1 cellular context compared by ENCODE assay signal in the genomic region with DNA sequence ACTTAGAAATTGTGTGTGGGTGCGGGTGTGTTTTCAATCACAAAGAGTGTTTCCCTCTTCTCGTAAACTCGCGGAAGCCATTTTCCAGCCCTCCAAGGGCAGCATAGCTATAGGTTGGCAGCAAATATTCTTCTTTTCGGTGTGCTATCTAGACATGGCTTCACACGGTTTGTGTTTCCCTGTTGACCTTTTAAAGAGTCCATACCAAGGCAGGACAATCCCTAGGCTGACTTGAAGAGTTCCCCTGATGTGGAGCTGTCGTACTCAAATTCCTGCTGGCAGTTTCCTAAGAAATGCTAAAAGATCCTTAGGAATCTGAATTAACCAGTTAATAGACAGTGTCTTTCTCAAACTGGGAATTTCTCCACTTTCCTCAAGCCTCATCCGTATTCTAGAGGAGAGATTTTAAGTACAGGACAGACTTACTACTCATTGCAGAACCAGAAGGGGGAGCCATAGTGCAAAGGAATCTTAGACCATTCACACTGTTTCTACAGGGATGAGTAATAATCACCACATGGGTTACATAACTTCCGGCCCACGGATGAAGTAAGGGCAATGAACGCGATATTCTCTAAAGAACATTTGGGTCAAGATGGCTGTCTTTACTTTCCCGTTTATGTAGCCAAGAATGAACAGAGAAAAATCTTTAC.
TF ChIP-seq lines count a peak whose summit lies in the region.

No MANE protein-coding gene starts in this region.

TF ChIP-seq in HepG2, 621 proteins besides CTCF, POLR2A, EP300 and RAD21 (continued from another document and continues in another):
- TF ChIP-seq, protein P1, sequence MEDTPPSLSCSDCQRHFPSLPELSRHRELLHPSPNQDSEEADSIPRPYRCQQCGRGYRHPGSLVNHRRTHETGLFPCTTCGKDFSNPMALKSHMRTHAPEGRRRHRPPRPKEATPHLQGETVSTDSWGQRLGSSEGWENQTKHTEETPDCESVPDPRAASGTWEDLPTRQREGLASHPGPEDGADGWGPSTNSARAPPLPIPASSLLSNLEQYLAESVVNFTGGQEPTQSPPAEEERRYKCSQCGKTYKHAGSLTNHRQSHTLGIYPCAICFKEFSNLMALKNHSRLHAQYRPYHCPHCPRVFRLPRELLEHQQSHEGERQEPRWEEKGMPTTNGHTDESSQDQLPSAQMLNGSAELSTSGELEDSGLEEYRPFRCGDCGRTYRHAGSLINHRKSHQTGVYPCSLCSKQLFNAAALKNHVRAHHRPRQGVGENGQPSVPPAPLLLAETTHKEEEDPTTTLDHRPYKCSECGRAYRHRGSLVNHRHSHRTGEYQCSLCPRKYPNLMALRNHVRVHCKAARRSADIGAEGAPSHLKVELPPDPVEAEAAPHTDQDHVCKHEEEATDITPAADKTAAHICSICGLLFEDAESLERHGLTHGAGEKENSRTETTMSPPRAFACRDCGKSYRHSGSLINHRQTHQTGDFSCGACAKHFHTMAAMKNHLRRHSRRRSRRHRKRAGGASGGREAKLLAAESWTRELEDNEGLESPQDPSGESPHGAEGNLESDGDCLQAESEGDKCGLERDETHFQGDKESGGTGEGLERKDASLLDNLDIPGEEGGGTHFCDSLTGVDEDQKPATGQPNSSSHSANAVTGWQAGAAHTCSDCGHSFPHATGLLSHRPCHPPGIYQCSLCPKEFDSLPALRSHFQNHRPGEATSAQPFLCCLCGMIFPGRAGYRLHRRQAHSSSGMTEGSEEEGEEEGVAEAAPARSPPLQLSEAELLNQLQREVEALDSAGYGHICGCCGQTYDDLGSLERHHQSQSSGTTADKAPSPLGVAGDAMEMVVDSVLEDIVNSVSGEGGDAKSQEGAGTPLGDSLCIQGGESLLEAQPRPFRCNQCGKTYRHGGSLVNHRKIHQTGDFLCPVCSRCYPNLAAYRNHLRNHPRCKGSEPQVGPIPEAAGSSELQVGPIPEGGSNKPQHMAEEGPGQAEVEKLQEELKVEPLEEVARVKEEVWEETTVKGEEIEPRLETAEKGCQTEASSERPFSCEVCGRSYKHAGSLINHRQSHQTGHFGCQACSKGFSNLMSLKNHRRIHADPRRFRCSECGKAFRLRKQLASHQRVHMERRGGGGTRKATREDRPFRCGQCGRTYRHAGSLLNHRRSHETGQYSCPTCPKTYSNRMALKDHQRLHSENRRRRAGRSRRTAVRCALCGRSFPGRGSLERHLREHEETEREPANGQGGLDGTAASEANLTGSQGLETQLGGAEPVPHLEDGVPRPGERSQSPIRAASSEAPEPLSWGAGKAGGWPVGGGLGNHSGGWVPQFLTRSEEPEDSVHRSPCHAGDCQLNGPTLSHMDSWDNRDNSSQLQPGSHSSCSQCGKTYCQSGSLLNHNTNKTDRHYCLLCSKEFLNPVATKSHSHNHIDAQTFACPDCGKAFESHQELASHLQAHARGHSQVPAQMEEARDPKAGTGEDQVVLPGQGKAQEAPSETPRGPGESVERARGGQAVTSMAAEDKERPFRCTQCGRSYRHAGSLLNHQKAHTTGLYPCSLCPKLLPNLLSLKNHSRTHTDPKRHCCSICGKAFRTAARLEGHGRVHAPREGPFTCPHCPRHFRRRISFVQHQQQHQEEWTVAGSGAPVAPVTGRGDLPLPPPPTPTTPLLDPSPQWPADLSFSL (CRISPR knock-in tag; IDR thresholded peaks at IDR 0.05), result no peak
- TF ChIP-seq SP5 (CRISPR knock-in tag; IDR thresholded peaks at IDR 0.05; ENCODE audit: borderline replicate concordance, low read depth) (no peak), REPIN1 (CRISPR knock-in tag; IDR thresholded peaks at IDR 0.05; ENCODE audit: borderline replicate concordance, low read depth) (0 out of 2 replicates have a peak, but pooled peaks have one; percentile 26), MLLT10 (CRISPR knock-in tag; IDR thresholded peaks at IDR 0.05) (no peak), PCBP1 (IDR thresholded peaks at IDR 0.05; ENCODE audit: borderline replicate concordance, low read depth, low read length) (no peak), MED1 (CRISPR knock-in tag; IDR thresholded peaks at IDR 0.05) (0 out of 2 replicates have a peak, but pooled peaks have one; percentile 26), KDM5A (IDR thresholded peaks at IDR 0.05; ENCODE audit: borderline replicate concordance, low read length) (no peak), FOSL2 (CRISPR knock-in tag; IDR thresholded peaks at IDR 0.05) (peak; percentile 92), MZF1 (CRISPR knock-in tag; IDR thresholded peaks at IDR 0.05; ENCODE audit: borderline replicate concordance) (no peak), GATA4 (IDR thresholded peaks at IDR 0.05; ENCODE audit: borderline replicate concordance, low read depth) (no peak), MED13 (CRISPR knock-in tag; IDR thresholded peaks at IDR 0.05) (no peak), RORA (CRISPR knock-in tag; IDR thresholded peaks at IDR 0.05) (no peak), BCL6 (CRISPR knock-in tag; IDR thresholded peaks at IDR 0.05) (no peak), ZNF839 (CRISPR knock-in tag; IDR thresholded peaks at IDR 0.05; ENCODE audit: borderline replicate concordance) (no peak), RARA (CRISPR knock-in tag; IDR thresholded peaks at IDR 0.05) (0 out of 2 replicates have a peak, but pooled peaks have one; percentile 16), ZSCAN29 (CRISPR knock-in tag; conservative IDR thresholded peaks at IDR 0.05) (no peak), ZSCAN12 (CRISPR knock-in tag; IDR thresholded peaks at IDR 0.05) (no peak), ETV5 (CRISPR knock-in tag; IDR thresholded peaks at IDR 0.05; ENCODE audit: borderline replicate concordance) (peak; percentile 84), BORCS8-MEF2B (CRISPR knock-in tag; IDR thresholded peaks at IDR 0.05) (no peak), TAF15 (IDR thresholded peaks at IDR 0.05; ENCODE audit: low read depth, low read length, poor library complexity, severe bottlenecking) (no peak), KMT2A (CRISPR knock-in tag; IDR thresholded peaks at IDR 0.05) (no peak), FOSL1 (CRISPR knock-in tag; IDR thresholded peaks at IDR 0.05; ENCODE audit: borderline replicate concordance) (peak; percentile 64), ZNF549 (CRISPR knock-in tag; IDR thresholded peaks at IDR 0.05) (no peak), POGZ (CRISPR knock-in tag; IDR thresholded peaks at IDR 0.05) (peak; percentile 68), SNRNP70 (IDR thresholded peaks at IDR 0.05; ENCODE audit: low read depth, low read length) (no peak), ZNF605 (CRISPR knock-in tag; IDR thresholded peaks at IDR 0.05) (no peak), LCORL (IDR thresholded peaks at IDR 0.05) (no peak), LCORL (CRISPR knock-in tag; IDR thresholded peaks at IDR 0.05) (0 out of 2 replicates have a peak, but pooled peaks have one; percentile 19), ONECUT2 (CRISPR knock-in tag; IDR thresholded peaks at IDR 0.05) (no peak), RXRB (CRISPR knock-in tag; IDR thresholded peaks at IDR 0.05; ENCODE audit: borderline replicate concordance) (peak; percentile 32; the same call in 1 of the 2 replicates), ZMYM4 (CRISPR knock-in tag; IDR thresholded peaks at IDR 0.05) (peak; percentile 56; the same call in 1 of the 2 replicates)
- TF ChIP-seq, protein P2, sequence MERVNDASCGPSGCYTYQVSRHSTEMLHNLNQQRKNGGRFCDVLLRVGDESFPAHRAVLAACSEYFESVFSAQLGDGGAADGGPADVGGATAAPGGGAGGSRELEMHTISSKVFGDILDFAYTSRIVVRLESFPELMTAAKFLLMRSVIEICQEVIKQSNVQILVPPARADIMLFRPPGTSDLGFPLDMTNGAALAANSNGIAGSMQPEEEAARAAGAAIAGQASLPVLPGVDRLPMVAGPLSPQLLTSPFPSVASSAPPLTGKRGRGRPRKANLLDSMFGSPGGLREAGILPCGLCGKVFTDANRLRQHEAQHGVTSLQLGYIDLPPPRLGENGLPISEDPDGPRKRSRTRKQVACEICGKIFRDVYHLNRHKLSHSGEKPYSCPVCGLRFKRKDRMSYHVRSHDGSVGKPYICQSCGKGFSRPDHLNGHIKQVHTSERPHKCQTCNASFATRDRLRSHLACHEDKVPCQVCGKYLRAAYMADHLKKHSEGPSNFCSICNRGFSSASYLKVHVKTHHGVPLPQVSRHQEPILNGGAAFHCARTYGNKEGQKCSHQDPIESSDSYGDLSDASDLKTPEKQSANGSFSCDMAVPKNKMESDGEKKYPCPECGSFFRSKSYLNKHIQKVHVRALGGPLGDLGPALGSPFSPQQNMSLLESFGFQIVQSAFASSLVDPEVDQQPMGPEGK (CRISPR knock-in tag; IDR thresholded peaks at IDR 0.05), result no peak
- TF ChIP-seq, protein P3, sequence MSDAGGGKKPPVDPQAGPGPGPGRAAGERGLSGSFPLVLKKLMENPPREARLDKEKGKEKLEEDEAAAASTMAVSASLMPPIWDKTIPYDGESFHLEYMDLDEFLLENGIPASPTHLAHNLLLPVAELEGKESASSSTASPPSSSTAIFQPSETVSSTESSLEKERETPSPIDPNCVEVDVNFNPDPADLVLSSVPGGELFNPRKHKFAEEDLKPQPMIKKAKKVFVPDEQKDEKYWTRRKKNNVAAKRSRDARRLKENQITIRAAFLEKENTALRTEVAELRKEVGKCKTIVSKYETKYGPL (CRISPR knock-in tag; IDR thresholded peaks at IDR 0.05), result peak; percentile 93
- TF ChIP-seq, protein P4, sequence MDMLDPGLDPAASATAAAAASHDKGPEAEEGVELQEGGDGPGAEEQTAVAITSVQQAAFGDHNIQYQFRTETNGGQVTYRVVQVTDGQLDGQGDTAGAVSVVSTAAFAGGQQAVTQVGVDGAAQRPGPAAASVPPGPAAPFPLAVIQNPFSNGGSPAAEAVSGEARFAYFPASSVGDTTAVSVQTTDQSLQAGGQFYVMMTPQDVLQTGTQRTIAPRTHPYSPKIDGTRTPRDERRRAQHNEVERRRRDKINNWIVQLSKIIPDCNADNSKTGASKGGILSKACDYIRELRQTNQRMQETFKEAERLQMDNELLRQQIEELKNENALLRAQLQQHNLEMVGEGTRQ (IDR thresholded peaks at IDR 0.05; ENCODE audit: low read depth, low read length), result no peak
- TF ChIP-seq, protein P4 (CRISPR knock-in tag; IDR thresholded peaks at IDR 0.05; ENCODE audit: borderline replicate concordance), result no peak
- TF ChIP-seq, protein P5, sequence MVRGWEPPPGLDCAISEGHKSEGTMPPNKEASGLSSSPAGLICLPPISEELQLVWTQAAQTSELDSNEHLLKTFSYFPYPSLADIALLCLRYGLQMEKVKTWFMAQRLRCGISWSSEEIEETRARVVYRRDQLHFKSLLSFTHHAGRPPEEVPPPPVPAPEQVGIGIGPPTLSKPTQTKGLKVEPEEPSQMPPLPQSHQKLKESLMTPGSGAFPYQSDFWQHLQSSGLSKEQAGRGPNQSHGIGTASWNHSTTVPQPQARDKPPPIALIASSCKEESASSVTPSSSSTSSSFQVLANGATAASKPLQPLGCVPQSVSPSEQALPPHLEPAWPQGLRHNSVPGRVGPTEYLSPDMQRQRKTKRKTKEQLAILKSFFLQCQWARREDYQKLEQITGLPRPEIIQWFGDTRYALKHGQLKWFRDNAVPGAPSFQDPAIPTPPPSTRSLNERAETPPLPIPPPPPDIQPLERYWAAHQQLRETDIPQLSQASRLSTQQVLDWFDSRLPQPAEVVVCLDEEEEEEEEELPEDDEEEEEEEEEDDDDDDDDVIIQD (CRISPR knock-in tag; IDR thresholded peaks at IDR 0.05; ENCODE audit: low read depth), result peak; percentile 93
- TF ChIP-seq, protein P6, sequence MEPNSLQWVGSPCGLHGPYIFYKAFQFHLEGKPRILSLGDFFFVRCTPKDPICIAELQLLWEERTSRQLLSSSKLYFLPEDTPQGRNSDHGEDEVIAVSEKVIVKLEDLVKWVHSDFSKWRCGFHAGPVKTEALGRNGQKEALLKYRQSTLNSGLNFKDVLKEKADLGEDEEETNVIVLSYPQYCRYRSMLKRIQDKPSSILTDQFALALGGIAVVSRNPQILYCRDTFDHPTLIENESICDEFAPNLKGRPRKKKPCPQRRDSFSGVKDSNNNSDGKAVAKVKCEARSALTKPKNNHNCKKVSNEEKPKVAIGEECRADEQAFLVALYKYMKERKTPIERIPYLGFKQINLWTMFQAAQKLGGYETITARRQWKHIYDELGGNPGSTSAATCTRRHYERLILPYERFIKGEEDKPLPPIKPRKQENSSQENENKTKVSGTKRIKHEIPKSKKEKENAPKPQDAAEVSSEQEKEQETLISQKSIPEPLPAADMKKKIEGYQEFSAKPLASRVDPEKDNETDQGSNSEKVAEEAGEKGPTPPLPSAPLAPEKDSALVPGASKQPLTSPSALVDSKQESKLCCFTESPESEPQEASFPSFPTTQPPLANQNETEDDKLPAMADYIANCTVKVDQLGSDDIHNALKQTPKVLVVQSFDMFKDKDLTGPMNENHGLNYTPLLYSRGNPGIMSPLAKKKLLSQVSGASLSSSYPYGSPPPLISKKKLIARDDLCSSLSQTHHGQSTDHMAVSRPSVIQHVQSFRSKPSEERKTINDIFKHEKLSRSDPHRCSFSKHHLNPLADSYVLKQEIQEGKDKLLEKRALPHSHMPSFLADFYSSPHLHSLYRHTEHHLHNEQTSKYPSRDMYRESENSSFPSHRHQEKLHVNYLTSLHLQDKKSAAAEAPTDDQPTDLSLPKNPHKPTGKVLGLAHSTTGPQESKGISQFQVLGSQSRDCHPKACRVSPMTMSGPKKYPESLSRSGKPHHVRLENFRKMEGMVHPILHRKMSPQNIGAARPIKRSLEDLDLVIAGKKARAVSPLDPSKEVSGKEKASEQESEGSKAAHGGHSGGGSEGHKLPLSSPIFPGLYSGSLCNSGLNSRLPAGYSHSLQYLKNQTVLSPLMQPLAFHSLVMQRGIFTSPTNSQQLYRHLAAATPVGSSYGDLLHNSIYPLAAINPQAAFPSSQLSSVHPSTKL (CRISPR knock-in tag; IDR thresholded peaks at IDR 0.05), result peak; percentile 56
- TF ChIP-seq, protein P7, sequence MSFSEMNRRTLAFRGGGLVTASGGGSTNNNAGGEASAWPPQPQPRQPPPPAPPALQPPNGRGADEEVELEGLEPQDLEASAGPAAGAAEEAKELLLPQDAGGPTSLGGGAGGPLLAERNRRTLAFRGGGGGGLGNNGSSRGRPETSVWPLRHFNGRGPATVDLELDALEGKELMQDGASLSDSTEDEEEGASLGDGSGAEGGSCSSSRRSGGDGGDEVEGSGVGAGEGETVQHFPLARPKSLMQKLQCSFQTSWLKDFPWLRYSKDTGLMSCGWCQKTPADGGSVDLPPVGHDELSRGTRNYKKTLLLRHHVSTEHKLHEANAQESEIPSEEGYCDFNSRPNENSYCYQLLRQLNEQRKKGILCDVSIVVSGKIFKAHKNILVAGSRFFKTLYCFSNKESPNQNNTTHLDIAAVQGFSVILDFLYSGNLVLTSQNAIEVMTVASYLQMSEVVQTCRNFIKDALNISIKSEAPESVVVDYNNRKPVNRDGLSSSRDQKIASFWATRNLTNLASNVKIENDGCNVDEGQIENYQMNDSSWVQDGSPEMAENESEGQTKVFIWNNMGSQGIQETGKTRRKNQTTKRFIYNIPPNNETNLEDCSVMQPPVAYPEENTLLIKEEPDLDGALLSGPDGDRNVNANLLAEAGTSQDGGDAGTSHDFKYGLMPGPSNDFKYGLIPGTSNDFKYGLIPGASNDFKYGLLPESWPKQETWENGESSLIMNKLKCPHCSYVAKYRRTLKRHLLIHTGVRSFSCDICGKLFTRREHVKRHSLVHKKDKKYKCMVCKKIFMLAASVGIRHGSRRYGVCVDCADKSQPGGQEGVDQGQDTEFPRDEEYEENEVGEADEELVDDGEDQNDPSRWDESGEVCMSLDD (CRISPR knock-in tag; IDR thresholded peaks at IDR 0.05; ENCODE audit: borderline replicate concordance), result no peak
